In the genomic region with DNA sequence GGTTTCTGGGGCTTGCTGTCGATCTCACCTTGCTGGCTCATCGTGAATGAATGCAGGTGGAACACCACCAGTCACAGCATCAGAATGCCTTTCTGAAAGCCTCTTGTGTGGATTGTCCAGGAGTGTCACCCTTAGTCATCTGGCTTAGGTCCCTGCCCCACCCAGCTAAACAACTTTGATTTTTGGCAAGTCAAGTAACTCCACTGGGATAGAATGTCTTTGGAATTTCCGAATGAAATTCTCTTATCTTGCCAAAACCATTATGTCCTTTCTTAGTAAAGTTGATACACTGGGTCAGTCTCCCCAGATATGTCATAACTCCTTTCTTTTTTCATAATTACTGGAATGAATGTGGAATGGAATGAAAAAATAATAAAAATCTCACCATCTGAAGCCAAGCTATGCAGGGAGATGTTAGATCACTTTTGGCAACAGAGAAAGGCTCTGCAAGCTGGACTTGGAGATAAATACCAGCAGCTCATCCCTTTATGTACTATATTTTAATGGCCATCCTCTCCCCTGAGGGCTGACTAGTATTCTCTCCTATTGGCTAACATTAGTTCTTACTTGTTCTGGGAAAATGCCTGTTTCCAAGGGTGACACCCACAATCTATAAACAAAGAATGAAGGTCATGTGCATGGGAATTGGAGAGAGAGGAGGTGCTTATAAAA, we compare ENCODE assay signal across 11 cellular contexts. TPM values are rescaled to one million over a fixed set of nuclear protein-coding genes. Genes with fewer than 3 reads are reported as not detected.
A peak's percentile ranks its signal among the peaks of the same experiment; 100 is the strongest.
DNase-seq lines count a peak whose midpoint lies in the region; ATAC-seq, FAIRE-seq and TF ChIP-seq lines count a peak whose summit lies in the region.
"Had no signal": no experiment of that assay in that cellular context is flagged by ENCODE, and none has a peak within 500 bp of the region (broad histone marks: within the 10 kb centered on the region; RNA-seq: fewer than 3 reads in every experiment).

No MANE protein-coding gene starts in this region.

- no peak overlapping the region for H3K4me2 ChIP-seq in neural progenitor cell

- H3F3A ChIP-seq in neural progenitor cell (ENCODE audit: low read depth), result no peaks in the 10 kb centered on the region

- H3K4me1 Mint-ChIP-seq in neural progenitor cell, result peaks cover 4% of the 10 kb centered on the region
- H3K4me1 Mint-ChIP-seq: activated CD4-positive, alpha-beta T cell treated with anti-CD3 and anti-CD28 coated beads, Interleukin-2, amount 10 ng/mL, durations not matched to agents 7 days and 5 days had no signal

- no peak overlapping the region for H3K4me3 ChIP-seq in brain microvascular endothelial cell (ENCODE audit: low read depth, low read length)
- no peak overlapping the region for H3K4me3 ChIP-seq in subcutaneous abdominal adipose tissue (ENCODE audit: low read depth in 1 of 5, low read length in 5 of 5)
- H3K4me3 ChIP-seq in neural progenitor cell, result no peak overlapping the region
- H3K4me3 ChIP-seq: adrenal gland had no signal

- TF ChIP-seq CTCF in brain microvascular endothelial cell (IDR thresholded peaks at IDR 0.05; ENCODE audit: low read depth, low read length, missing control alignments) (no peak), neural progenitor cell (IDR thresholded peaks at IDR 0.05) (no peak)

- no peak for FAIRE-seq in GM12892 (lab: Jason Lieb, UNC)
- FAIRE-seq: H1 had no signal

- H3K27me3 ChIP-seq in brain microvascular endothelial cell (replicated peaks) (no peaks in the 10 kb centered on the region), subcutaneous abdominal adipose tissue (ENCODE audit: control insufficient read depth in 5 of 5, insufficient read depth in 4 of 5, low read length in 5 of 5) (no peaks in the 10 kb centered on the region), neural progenitor cell (no peaks in the 10 kb centered on the region)
- H3K27me3 ChIP-seq: adrenal gland had no signal

- H3K9me3 ChIP-seq in subcutaneous abdominal adipose tissue (ENCODE audit: control insufficient read depth in 5 of 5, low read length in 5 of 5) (no peaks in the 10 kb centered on the region), neural progenitor cell (ENCODE audit: low read depth) (no peaks in the 10 kb centered on the region)
- H3K9me3 ChIP-seq: adrenal gland had no signal

- H3K36me3 Mint-ChIP-seq in neural progenitor cell, result no peaks in the 10 kb centered on the region

- H3K4me3 Mint-ChIP-seq in neural progenitor cell, result no peak overlapping the region
- H3K4me3 Mint-ChIP-seq: activated CD4-positive, alpha-beta T cell treated with anti-CD3 and anti-CD28 coated beads, Interleukin-2, amount 10 ng/mL, durations not matched to agents 7 days and 5 days had no signal

- no peaks in the 10 kb centered on the region for H3K36me3 ChIP-seq in brain microvascular endothelial cell (replicated peaks)
- no peaks in the 10 kb centered on the region for H3K36me3 ChIP-seq in subcutaneous abdominal adipose tissue (ENCODE audit: control insufficient read depth in 5 of 5, insufficient read depth in 5 of 5, low read length in 5 of 5)
- no peaks in the 10 kb centered on the region for H3K36me3 ChIP-seq in neural progenitor cell
- H3K36me3 ChIP-seq: adrenal gland had no signal

- no peaks in the 10 kb centered on the region for H3K79me2 ChIP-seq in neural progenitor cell (ENCODE audit: low read depth)

- no peak overlapping the region for H2AFZ ChIP-seq in neural progenitor cell (replicated peaks)

- TF ChIP-seq POLR2A in GM12892 (IDR thresholded peaks at IDR 0.05; ENCODE audit: low read depth, low read length), result no peak

- no peaks in the 10 kb centered on the region for H3K9me3 Mint-ChIP-seq in neural progenitor cell
- H3K9me3 Mint-ChIP-seq: activated CD4-positive, alpha-beta T cell treated with anti-CD3 and anti-CD28 coated beads, Interleukin-2, amount 10 ng/mL, durations not matched to agents 7 days and 5 days had no signal

- peak overlapping the region in 1 of 5 donors; percentile 22 for H3K9ac ChIP-seq in subcutaneous abdominal adipose tissue (ENCODE audit: low read length in 5 of 5)
- H3K9ac ChIP-seq in neural progenitor cell, result no peak overlapping the region

- DNase-seq in HPDE6-E6E7 (ENCODE audit: extremely low spot score) (peak; percentile 95), brain microvascular endothelial cell (peak; percentile 45), iris pigment epithelial cell (ENCODE audit: low read depth) (peak; percentile 61), cerebellum (ENCODE audit: low spot score) (no peak), GM12892 (ENCODE audit: insufficient read length) (no peak), neural progenitor cell (ENCODE audit: low spot score) (no peak)
- DNase-seq: activated CD4-positive, alpha-beta T cell treated with anti-CD3 and anti-CD28 coated beads, Interleukin-2, amount 10 ng/mL, durations not matched to agents 7 days and 5 days had no signal

- H3K27ac ChIP-seq in brain microvascular endothelial cell, result no peak overlapping the region
- peak overlapping the region; percentile 81 for H3K27ac ChIP-seq in subcutaneous abdominal adipose tissue (ENCODE audit: low read depth, low read length)
- H3K27ac ChIP-seq in neural progenitor cell, result no peak overlapping the region

- no peak overlapping the region for H3K27ac Mint-ChIP-seq in neural progenitor cell
- H3K27ac Mint-ChIP-seq: activated CD4-positive, alpha-beta T cell treated with anti-CD3 and anti-CD28 coated beads, Interleukin-2, amount 10 ng/mL, durations not matched to agents 7 days and 5 days had no signal

- no peaks in the 10 kb centered on the region for H4K20me1 ChIP-seq in neural progenitor cell (ENCODE audit: low read depth)

- H3K27me3 Mint-ChIP-seq in neural progenitor cell (ENCODE audit: insufficient read depth, low read depth), result peaks cover 10% of the 10 kb centered on the region

- in situ Hi-C loops in brain microvascular endothelial cell (cut with HindIII; ENCODE audit: low pct_ligation_motif_present, low sequenced_read_pairs), result no loop called here

- no peak for ATAC-seq in GM19324 (IDR thresholded peaks at IDR 0.05; ENCODE audit: low FRiP score, unreplicated experiment)

- H3K4me1 ChIP-seq in subcutaneous abdominal adipose tissue (ENCODE audit: control insufficient read depth in 5 of 5, insufficient read depth in 5 of 5, low read length in 5 of 5), result peaks cover 2 to 39% (median 30%) of the 10 kb centered on the region in 5 donors
- no peaks in the 10 kb centered on the region for H3K4me1 ChIP-seq in neural progenitor cell

RNA-seq across cellular contexts. Expression of a gene that starts 35.4 kb away (rescaled TPM):
- total RNA-seq in cerebellum (28.4 TPM), neural progenitor cell (ENCODE audit: low replicate concordance) (22.7 and 32.2 TPM in 2 replicates)
- 46.4 TPM for polyA plus RNA-seq in GM12892 (2012; ENCODE audit: missing spikeins)

Comparison
In these comparisons a context has a peak if more than half of its experiments do, and no peak if none do; other contexts are left out.
1. DNase-seq: peak in HPDE6-E6E7 (single experiment), brain microvascular endothelial cell (single experiment) and iris pigment epithelial cell (single experiment); none in cerebellum (single experiment), GM12892 (single experiment) and neural progenitor cell (single experiment).